ENCODE assay signal across 21 cellular contexts in the genomic region with DNA sequence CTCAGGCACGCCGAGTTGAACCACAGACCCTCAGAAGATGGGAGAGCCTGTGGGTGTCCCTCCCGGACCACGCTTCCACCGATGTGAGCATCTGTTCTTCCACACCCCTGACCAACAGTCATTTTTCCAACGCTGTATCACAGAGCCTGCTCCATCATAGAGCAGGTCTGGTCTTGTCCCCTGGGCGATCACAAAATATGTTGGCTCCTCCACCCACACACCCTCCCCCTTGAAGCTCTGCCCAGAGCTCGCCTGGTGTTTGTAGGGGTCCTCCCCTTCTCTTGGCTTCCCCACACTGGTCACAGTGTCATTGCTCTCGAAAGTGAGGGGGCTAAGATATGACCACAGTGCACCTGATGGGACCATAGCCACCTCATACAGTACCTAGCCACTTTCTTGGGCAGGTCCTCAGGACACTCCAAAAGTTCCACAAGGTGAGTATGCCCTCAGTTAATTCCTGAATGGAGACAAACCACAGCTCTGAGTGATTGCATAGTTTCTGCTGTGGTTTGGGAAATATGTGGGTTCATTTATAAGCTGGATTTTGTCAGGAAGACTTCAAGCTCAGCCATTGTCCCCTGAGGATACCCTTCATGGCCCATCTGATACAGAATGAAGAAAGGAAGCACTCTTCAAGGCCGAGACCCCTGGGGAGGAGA. TPM values are rescaled to one million over a fixed set of nuclear protein-coding genes. Genes with fewer than 3 reads are reported as not detected.
DNase-seq lines count a peak whose midpoint lies in the region; ATAC-seq and TF ChIP-seq lines count a peak whose summit lies in the region.
"Had no signal": no experiment of that assay in that cellular context is flagged by ENCODE, and none has a peak within 500 bp of the region (broad histone marks: within the 10 kb centered on the region; RNA-seq: fewer than 3 reads in every experiment).

No MANE protein-coding gene starts in this region.

- peak; percentile 72 for DNase-seq in RWPE1 (ENCODE audit: low spot score)
- peak; percentile 22 for DNase-seq in epithelial cell of prostate (ENCODE audit: low read depth, low spot score)
- DNase-seq in neural progenitor cell (ENCODE audit: low spot score) = no peak
- no peak for DNase-seq in activated CD4-positive, alpha-beta T cell treated with anti-CD3 and anti-CD28 coated beads for 1 hour
- DNase-seq in activated T-helper 2 cell treated with anti-CD3 and anti-CD28 coated beads, Interferon-gamma antibody, Interleukin-2, Interleukin-4, amounts not matched to agents 10 μg/mL and 5 μg/mL and 100 μg/mL, durations not matched to agents 14 hours and 24 hours and 36 hours (ENCODE audit: low spot score) = no peak
- DNase-seq: BE2C; Caco-2; CD4-positive, alpha-beta memory T cell; DMS153; GM23248; IMR-90; NCI-H1417; NCI-H1694 treated with DMSO at 0.1 percent for 48 hours; NCI-H2081 treated with DMSO at 0.1 percent for 48 hours; NCI-H2171 treated with DMSO at 0.1 percent for 48 hours; NCI-H526; OCI-M1; Right ventricle myocardium superior had no signal

- no peaks in the 10 kb centered on the region for H3K27me3 ChIP-seq in BLaER1 treated with 17β-estradiol and CSF1 and Interleukin-3, amounts not matched to agents 10 nM and 100 nM
- peaks cover 10% of the 10 kb centered on the region for H3K27me3 ChIP-seq in neural progenitor cell
- H3K27me3 ChIP-seq: BE2C had no signal

- H3K4me3 Mint-ChIP-seq in neural progenitor cell = no peak overlapping the region
- no peak overlapping the region for H3K4me3 Mint-ChIP-seq in activated T-helper 2 cell treated with anti-CD3 and anti-CD28 coated beads, Interferon-gamma antibody, Interleukin-2, Interleukin-4, amounts not matched to agents 10 μg/mL and 5 μg/mL and 100 μg/mL, durations not matched to agents 14 hours and 24 hours and 36 hours (ENCODE audit: low read depth)

- H3K9me3 Mint-ChIP-seq in neural progenitor cell = peaks cover 9% of the 10 kb centered on the region
- H3K9me3 Mint-ChIP-seq in activated T-helper 2 cell treated with anti-CD3 and anti-CD28 coated beads, Interferon-gamma antibody, Interleukin-2, Interleukin-4, amounts not matched to agents 10 μg/mL and 5 μg/mL and 100 μg/mL, durations not matched to agents 14 hours and 24 hours and 36 hours = no peaks in the 10 kb centered on the region
- H3K9me3 Mint-ChIP-seq: CD4-positive, alpha-beta memory T cell had no signal

- H2AFZ ChIP-seq in neural progenitor cell (replicated peaks) = no peak overlapping the region
- H2AFZ ChIP-seq: GM23248 had no signal

- ATAC-seq in GM21390 (IDR thresholded peaks at IDR 0.05; ENCODE audit: unreplicated experiment) = no peak

- no peaks in the 10 kb centered on the region for H3K36me3 Mint-ChIP-seq in neural progenitor cell
- peaks cover 3% of the 10 kb centered on the region for H3K36me3 Mint-ChIP-seq in activated T-helper 2 cell treated with anti-CD3 and anti-CD28 coated beads, Interferon-gamma antibody, Interleukin-2, Interleukin-4, amounts not matched to agents 10 μg/mL and 5 μg/mL and 100 μg/mL, durations not matched to agents 14 hours and 24 hours and 36 hours (ENCODE audit: low read depth)

- peaks cover 7% of the 10 kb centered on the region for H3K4me1 Mint-ChIP-seq in neural progenitor cell
- peaks cover 4% of the 10 kb centered on the region for H3K4me1 Mint-ChIP-seq in activated T-helper 2 cell treated with anti-CD3 and anti-CD28 coated beads, Interferon-gamma antibody, Interleukin-2, Interleukin-4, amounts not matched to agents 10 μg/mL and 5 μg/mL and 100 μg/mL, durations not matched to agents 14 hours and 24 hours and 36 hours (ENCODE audit: low read depth)

- no peaks in the 10 kb centered on the region for H3K9me3 ChIP-seq in BLaER1 treated with 17β-estradiol and CSF1 and Interleukin-3, amounts not matched to agents 10 nM and 100 nM (replicated peaks in 1 of 11)
- H3K9me3 ChIP-seq in neural progenitor cell (ENCODE audit: low read depth) = no peaks in the 10 kb centered on the region
- H3K9me3 ChIP-seq: BE2C, Caco-2, HAP-1 had no signal

- H3K36me3 ChIP-seq in BLaER1 treated with 17β-estradiol and CSF1 and Interleukin-3, amounts not matched to agents 10 nM and 100 nM = no peaks in the 10 kb centered on the region
- no peaks in the 10 kb centered on the region for H3K36me3 ChIP-seq in neural progenitor cell
- H3K36me3 ChIP-seq: BE2C, HAP-1 had no signal

- no peak overlapping the region for H3K4me3 ChIP-seq in BLaER1 treated with 17β-estradiol and CSF1 and Interleukin-3, amounts not matched to agents 10 nM and 100 nM
- H3K4me3 ChIP-seq in neural progenitor cell = no peak overlapping the region
- H3K4me3 ChIP-seq: GM23248, HAP-1 had no signal

- peak overlapping the region in 2 of 11 experiments; percentile 19 to 27; a peak in 3 of 22 replicates for H3K27ac ChIP-seq in BLaER1 treated with 17β-estradiol and CSF1 and Interleukin-3, amounts not matched to agents 10 nM and 100 nM
- no peak overlapping the region for H3K27ac ChIP-seq in RWPE1
- peak overlapping the region; percentile 14 for H3K27ac ChIP-seq in epithelial cell of prostate
- H3K27ac ChIP-seq in neural progenitor cell = no peak overlapping the region
- H3K27ac ChIP-seq: GM23248 had no signal

- H3K9ac ChIP-seq in BLaER1 treated with 17β-estradiol and CSF1 and Interleukin-3, amounts not matched to agents 10 nM and 100 nM = peak overlapping the region in 1 of 11 experiments; percentile 40; a peak in 2 of 22 replicates
- no peak overlapping the region for H3K9ac ChIP-seq in neural progenitor cell
- H3K9ac ChIP-seq: GM23248 had no signal

- H4K20me1 ChIP-seq in BLaER1 treated with 17β-estradiol and CSF1 and Interleukin-3, amounts not matched to agents 10 nM and 100 nM = no peaks in the 10 kb centered on the region; a peak in 1 of 22 replicates
- H4K20me1 ChIP-seq in neural progenitor cell (ENCODE audit: low read depth) = no peaks in the 10 kb centered on the region

- POLR2A ChIA-PET in RWPE1 (lab: Yijun Ruan, JAX; ENCODE audit: low non-redundant PET) = no interaction called here

- CTCF ChIA-PET in RWPE1 (lab: Yijun Ruan, JAX) = no interaction called here

- peaks cover 11% of the 10 kb centered on the region for H3K79me2 ChIP-seq in neural progenitor cell (ENCODE audit: low read depth)

- H3F3A ChIP-seq in neural progenitor cell (ENCODE audit: low read depth) = peaks cover 9% of the 10 kb centered on the region

- intact Hi-C loops in activated T-helper 2 cell treated with anti-CD3 and anti-CD28 coated beads, Interferon-gamma antibody, Interleukin-2, Interleukin-4, amounts not matched to agents 10 μg/mL and 5 μg/mL and 100 μg/mL, durations not matched to agents 14 hours and 24 hours and 36 hours (cut with micrococcal nuclease) = no loop called here

- peaks cover 2% of the 10 kb centered on the region for H3K27me3 Mint-ChIP-seq in neural progenitor cell (ENCODE audit: insufficient read depth, low read depth)
- H3K27me3 Mint-ChIP-seq in activated T-helper 2 cell treated with anti-CD3 and anti-CD28 coated beads, Interferon-gamma antibody, Interleukin-2, Interleukin-4, amounts not matched to agents 10 μg/mL and 5 μg/mL and 100 μg/mL, durations not matched to agents 14 hours and 24 hours and 36 hours (ENCODE audit: low read depth) = peaks cover 32% of the 10 kb centered on the region

- peak overlapping the region; percentile 46 for H3K27ac Mint-ChIP-seq in neural progenitor cell
- no peak overlapping the region for H3K27ac Mint-ChIP-seq in activated T-helper 2 cell treated with anti-CD3 and anti-CD28 coated beads, Interferon-gamma antibody, Interleukin-2, Interleukin-4, amounts not matched to agents 10 μg/mL and 5 μg/mL and 100 μg/mL, durations not matched to agents 14 hours and 24 hours and 36 hours
- H3K27ac Mint-ChIP-seq: CD4-positive, alpha-beta memory T cell had no signal

- H3K4me1 ChIP-seq in BLaER1 treated with 17β-estradiol and CSF1 and Interleukin-3, amounts not matched to agents 10 nM and 100 nM = peaks cover 6 to 54% (median 40%) of the 10 kb centered on the region in 10 experiments
- H3K4me1 ChIP-seq in neural progenitor cell = peaks cover 5% of the 10 kb centered on the region
- H3K4me1 ChIP-seq: Caco-2 had no signal

- H3K4me2 ChIP-seq in BLaER1 treated with 17β-estradiol and CSF1 and Interleukin-3, amounts not matched to agents 10 nM and 100 nM = peak overlapping the region in 9 of 11 experiments; percentile 47 to 78 (median 74); a peak in 18 of 22 replicates
- no peak overlapping the region for H3K4me2 ChIP-seq in neural progenitor cell

- TF ChIP-seq CTCF in RWPE1 (conservative IDR thresholded peaks at IDR 0.05; ENCODE audit: low read depth) = no peak
- TF ChIP-seq CTCF in neural progenitor cell (IDR thresholded peaks at IDR 0.05) = no peak

RNA-seq across cellular contexts. Expression of gene ZNF618, which starts 3.5 kb away (rescaled TPM):
- total RNA-seq in neural progenitor cell (ENCODE audit: low replicate concordance) = 10.5 and 16.9 TPM in 2 replicates
- total RNA-seq in activated T-helper 2 cell treated with anti-CD3 and anti-CD28 coated beads, Interferon-gamma antibody, Interleukin-2, Interleukin-4, amounts not matched to agents 10 μg/mL and 5 μg/mL and 100 μg/mL, durations not matched to agents 14 hours and 24 hours and 36 hours = 0.25 TPM in 2 replicates

Comparison
In these comparisons a context has a peak if more than half of its experiments do, and no peak if none do; other contexts are left out.
1. DNase-seq: peak in RWPE1 (single experiment) and epithelial cell of prostate (single experiment); none in neural progenitor cell (single experiment), activated CD4-positive, alpha-beta T cell treated with anti-CD3 and anti-CD28 coated beads for 1 hour (single experiment) and activated T-helper 2 cell treated with anti-CD3 and anti-CD28 coated beads, Interferon-gamma antibody, Interleukin-2, Interleukin-4, amounts not matched to agents 10 μg/mL and 5 μg/mL and 100 μg/mL, durations not matched to agents 14 hours and 24 hours and 36 hours (single experiment).